Comparison of ENCODE assay signal across 1 cellular context in the genomic region with DNA sequence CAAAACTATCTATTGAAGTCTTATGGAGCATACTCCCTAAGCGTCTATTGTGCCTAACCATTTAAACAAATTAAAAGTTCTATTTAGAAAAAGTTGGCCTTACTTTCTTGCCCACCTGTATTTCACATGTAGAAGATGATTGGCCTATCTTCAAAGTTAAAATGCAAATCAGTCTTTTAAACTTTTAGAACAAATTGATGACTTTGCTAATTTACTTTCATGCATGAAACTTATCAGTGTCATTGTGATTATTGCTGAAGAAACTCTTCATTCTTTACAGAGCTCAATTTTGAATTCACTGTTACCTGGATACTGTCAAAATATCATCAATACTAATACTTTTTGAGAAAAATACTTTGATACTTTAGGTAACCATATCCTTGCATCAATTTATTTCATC.
TF ChIP-seq lines count a peak whose summit lies in the region.

No MANE protein-coding gene starts in this region.

TF ChIP-seq in A549, 52 proteins besides CTCF, POLR2A, EP300 and RAD21 (continued from another document):
- TF ChIP-seq, protein P1, sequence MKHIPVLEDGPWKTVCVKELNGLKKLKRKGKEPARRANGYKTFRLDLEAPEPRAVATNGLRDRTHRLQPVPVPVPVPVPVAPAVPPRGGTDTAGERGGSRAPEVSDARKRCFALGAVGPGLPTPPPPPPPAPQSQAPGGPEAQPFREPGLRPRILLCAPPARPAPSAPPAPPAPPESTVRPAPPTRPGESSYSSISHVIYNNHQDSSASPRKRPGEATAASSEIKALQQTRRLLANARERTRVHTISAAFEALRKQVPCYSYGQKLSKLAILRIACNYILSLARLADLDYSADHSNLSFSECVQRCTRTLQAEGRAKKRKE (CRISPR knock-in tag; IDR thresholded peaks at IDR 0.05; ENCODE audit: low read depth): no peak
- TF ChIP-seq MAZ (IDR thresholded peaks at IDR 0.05; ENCODE audit: borderline replicate concordance, low read depth, low read length) (no peak), EHMT2 (IDR thresholded peaks at IDR 0.05; ENCODE audit: low read depth) (no peak), MAFK (IDR thresholded peaks at IDR 0.05; ENCODE audit: partially characterized antibody) (peak; percentile 89), PHF8 (IDR thresholded peaks at IDR 0.05; ENCODE audit: borderline replicate concordance, low read depth) (no peak), ESRRA (IDR thresholded peaks at IDR 0.05; ENCODE audit: borderline replicate concordance, low read length) (no peak), USF2 (IDR thresholded peaks at IDR 0.05) (no peak), ZSCAN20 (CRISPR knock-in tag; IDR thresholded peaks at IDR 0.05) (no peak)
TF ChIP-seq in A549: peak in this region for 1.
